ENCODE assay signal across 8 cellular contexts in genomic region chr10:124791378-124792348, GRCh38. TPM values are rescaled to one million over a fixed set of nuclear protein-coding genes. Genes with fewer than 3 reads are reported as not detected.
DNase-seq lines count a peak whose midpoint lies in the region; FAIRE-seq lines count a peak whose summit lies in the region.

Gene EEF1AKMT2 (minus strand): TSS chr10:124791887. CDS start chr10:124791833, 54 bp downstream.

- DNase-seq in GM03348 (ENCODE audit: low spot score) (peak; percentile 96), HAP-1 (ENCODE audit: low spot score in 2 of 2) (peak; percentile 79 to 91), M059J (ENCODE audit: low read depth) (peak; percentile 77), SJSA1 (ENCODE audit: low read depth in 1 of 2, low spot score in 2 of 2) (peak; percentile 92 to 93), frontal cortex (ENCODE audit: low spot score in 2 of 2) (peak; percentile 86 to 88), nucleus accumbens (lab: John Stamatoyannopoulos, UW) (peak in 55 of 56 donors; percentile 32 to 85 (median 65)), superior temporal gyrus (ENCODE audit: extremely low spot score) (peak; percentile 83)
- DNase-seq in activated naive CD4-positive, alpha-beta T cell (lab: John Stamatoyannopoulos, UW), result peak; percentile 37 to 75 (median 58)

- H3K4me1 ChIP-seq in HAP-1 (peaks cover 8% of the 10 kb centered on the region), SJSA1 (replicated peaks) (0 out of 2 replicates have a peak, but pooled peaks cover 5% of the 10 kb centered on the region)

- H3K27me3 ChIP-seq in HAP-1 (ENCODE audit: low read depth) (no peaks in the 10 kb centered on the region), SJSA1 (replicated peaks) (no peaks in the 10 kb centered on the region)

- H3K27ac ChIP-seq in SJSA1, result peak within 1 kb of the TSS; percentile 92

- peak within 1 kb of the TSS; percentile 98 for H3K4me3 ChIP-seq in HAP-1
- peak within 1 kb of the TSS; percentile 90 for H3K4me3 ChIP-seq in SJSA1

- H3K36me3 ChIP-seq in HAP-1 (replicated peaks), result peaks cover 20% of the 10 kb centered on the region
- peaks cover 38% of the 10 kb centered on the region for H3K36me3 ChIP-seq in SJSA1

- in situ Hi-C loops in HAP-1 (cut with MboI; ENCODE audit: low sequenced_read_pairs), result no loop called here

- FAIRE-seq in frontal cortex (lab: Jason Lieb, UNC), result no peak

- H3K9me3 ChIP-seq in HAP-1 (0 out of 2 replicates have a peak, but pooled peaks cover 2% of the 10 kb centered on the region), SJSA1 (replicated peaks) (no peaks in the 10 kb centered on the region)

RNA-seq across cellular contexts. Expression of gene EEF1AKMT2, which starts in this region (rescaled TPM):
- total RNA-seq in M059J (2014; rRNA removed; shearing (Covaris generic)), result 21.1 and 28.9 TPM in 2 replicates
- 53.0 and 53.3 TPM in 2 replicates for total RNA-seq in SJSA1 (2014; rRNA removed; shearing (Covaris generic))
- total RNA-seq in frontal cortex, result 33.4 TPM

Comparison
In these comparisons a context has a peak if more than half of its experiments do, and no peak if none do; other contexts are left out.
1. Peak in every context shown above with its lines: DNase-seq, H3K4me3 ChIP-seq and H3K27ac ChIP-seq.